Comparison of ENCODE assay signal across 8 cellular contexts in genomic region chr3:179750720-179751328, GRCh38.
DNase-seq lines count a peak whose midpoint lies in the region; ATAC-seq and TF ChIP-seq lines count a peak whose summit lies in the region.

No MANE protein-coding gene starts in this region.

- no peak overlapping the region for H3K4me2 ChIP-seq in DND-41 (ENCODE audit: insufficient read depth, low read length)

- H3K36me3 ChIP-seq in DND-41 (ENCODE audit: insufficient read depth, low read length): peaks cover 22% of the 10 kb centered on the region

- H3K4me3 Mint-ChIP-seq in progenitor cell of endocrine pancreas (ENCODE audit: low read depth): no peak overlapping the region

- H3K27ac Mint-ChIP-seq in progenitor cell of endocrine pancreas: no peak overlapping the region

- H3K27ac ChIP-seq in DND-41 (ENCODE audit: low read length): no peak overlapping the region

- peak; percentile 77 for ATAC-seq in DND-41 (ENCODE audit: insufficient read depth, low read depth)
- ATAC-seq in GM21390 (IDR thresholded peaks at IDR 0.05; ENCODE audit: unreplicated experiment): peak; percentile 62
- ATAC-seq in GM21528 (IDR thresholded peaks at IDR 0.05; ENCODE audit: low FRiP score, unreplicated experiment): no peak

- no peaks in the 10 kb centered on the region for H3K9me3 Mint-ChIP-seq in progenitor cell of endocrine pancreas (ENCODE audit: low read depth)

- TF ChIP-seq CTCF in DND-41 (IDR thresholded peaks at IDR 0.05; ENCODE audit: borderline replicate concordance, extremely low read depth, low read length, poor library complexity, severe bottlenecking) (peak; percentile 87), progenitor cell of endocrine pancreas (IDR thresholded peaks at IDR 0.05; ENCODE audit: unreplicated experiment) (peak; percentile 58)

- peaks cover 3% of the 10 kb centered on the region for H3K36me3 Mint-ChIP-seq in progenitor cell of endocrine pancreas (ENCODE audit: insufficient read depth)

- no peaks in the 10 kb centered on the region for H3K27me3 Mint-ChIP-seq in progenitor cell of endocrine pancreas

- no peaks in the 10 kb centered on the region for H3K4me1 ChIP-seq in DND-41 (ENCODE audit: insufficient read depth, low read length)

- H3K4me1 Mint-ChIP-seq in progenitor cell of endocrine pancreas (ENCODE audit: low read depth): no peaks in the 10 kb centered on the region

- DNase-seq in DND-41 (peak; percentile 37), NCI-H2196 treated with DMSO at 0.1 percent for 48 hours (lab: John Stamatoyannopoulos, UW; ENCODE audit: unreplicated experiment) (peak; percentile 52), cerebellar cortex (ENCODE audit: low spot score) (peak; percentile 25), progenitor cell of endocrine pancreas (ENCODE audit: low spot score, unreplicated experiment) (no peak), cerebellum (ENCODE audit: low spot score) (no peak), mesenteric fat pad (ENCODE audit: low spot score) (no peak)

- no peaks in the 10 kb centered on the region for H4K20me1 ChIP-seq in DND-41 (ENCODE audit: insufficient read depth, low read length)

- no peak overlapping the region for H2AFZ ChIP-seq in DND-41 (ENCODE audit: low read depth, low read length)

- no peaks in the 10 kb centered on the region for H3K79me2 ChIP-seq in DND-41 (ENCODE audit: insufficient read depth, low read length)

- no peak overlapping the region for H3K4me3 ChIP-seq in DND-41 (ENCODE audit: low read depth in 1 of 2, low read length in 2 of 2)

- H3K9ac ChIP-seq in DND-41 (ENCODE audit: low read depth, low read length): no peak overlapping the region

- H3K27me3 ChIP-seq in DND-41 (ENCODE audit: insufficient read depth, low read length, poor library complexity): no peaks in the 10 kb centered on the region

- no peaks in the 10 kb centered on the region for H3K9me3 ChIP-seq in DND-41 (ENCODE audit: insufficient read depth, low read length, severe bottlenecking)

Comparison
In these comparisons a context has a peak if more than half of its experiments do, and no peak if none do; other contexts are left out.
1. DNase-seq: peak in DND-41 (single experiment), NCI-H2196 treated with DMSO at 0.1 percent for 48 hours (single experiment) and cerebellar cortex (single experiment); none in progenitor cell of endocrine pancreas (single experiment), cerebellum (single experiment) and mesenteric fat pad (single experiment).